In the genomic region with DNA sequence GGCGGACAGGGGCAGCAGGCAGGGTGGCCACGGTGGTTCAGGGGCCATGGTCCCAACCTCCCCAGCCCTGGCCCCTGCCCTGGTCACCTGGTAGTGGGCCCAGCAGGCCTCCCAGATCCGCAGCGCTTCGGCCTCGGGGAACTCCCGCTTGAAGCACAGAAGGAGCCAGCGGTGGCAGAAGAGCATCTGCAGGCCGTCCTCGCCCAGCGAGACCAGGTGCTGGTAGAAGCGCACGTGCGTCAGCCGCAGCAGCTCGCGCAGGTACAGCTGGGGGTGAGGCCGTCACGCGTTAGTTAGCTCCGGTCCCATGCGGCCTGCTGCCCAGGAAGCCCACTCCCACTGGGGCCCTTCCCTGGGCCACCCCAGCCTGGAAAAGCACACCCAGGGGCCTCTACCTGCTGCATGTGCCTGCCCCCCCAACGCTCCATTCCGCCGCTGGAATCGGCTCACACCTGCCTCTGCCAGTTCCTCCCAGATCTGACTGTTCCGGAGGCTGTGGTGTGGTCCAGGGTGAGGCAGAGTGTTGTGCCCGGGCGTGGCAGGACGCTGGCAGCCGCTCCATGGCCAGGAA, we compare ENCODE assay signal across 19 cellular contexts.
DNase-seq lines count a peak whose midpoint lies in the region; ATAC-seq, FAIRE-seq and TF ChIP-seq lines count a peak whose summit lies in the region.
"Had no signal": no experiment of that assay in that cellular context is flagged by ENCODE, and none has a peak within 500 bp of the region (broad histone marks: within the 10 kb centered on the region; RNA-seq: fewer than 3 reads in every experiment).

No MANE protein-coding gene starts in this region.

- DNase-seq in Right ventricle myocardium inferior (ENCODE audit: missing footprints) (peak; percentile 60), heart right ventricle (no peak), activated B cell treated with CpG ODN at 0.5 μM for 24 hours (peak; percentile 12), lower lobe of right lung (peak; percentile 41), upper lobe of left lung (peak; percentile 20 to 83), NCI-H748 (lab: John Stamatoyannopoulos, UW; ENCODE audit: unreplicated experiment) (no peak), H7 (no peak), frontal cortex (ENCODE audit: low spot score in 2 of 2) (no peak)
- DNase-seq: activated CD4-positive, alpha-beta T cell treated with anti-CD3 and anti-CD28 coated beads, Interleukin-2, amount 50 U/mL, for 48 hours; DND-41; immature natural killer cell; mesendoderm; NCI-H1694 treated with DMSO at 0.1 percent for 48 hours; NK-92 treated with Interleukin-12 subunit alpha and Interleukin-12 subunit beta, amount 100 ng/mL, for 24 hours; stimulated activated naive CD8-positive, alpha-beta T cell treated with anti-CD3 and anti-CD28 coated beads, Interleukin-15, Interleukin-2, amounts not matched to agents 100 U/mL and 50 U/mL, for 24 hours; SW 1271 had no signal

- no peak overlapping the region for H3K4me3 Mint-ChIP-seq in activated B cell treated with CpG ODN at 0.5 μM for 24 hours
- H3K4me3 Mint-ChIP-seq: central memory CD8-positive, alpha-beta T cell; immature natural killer cell had no signal

- no peak for TF ChIP-seq CTCF in heart right ventricle (IDR thresholded peaks at IDR 0.05)
- TF ChIP-seq CTCF in activated B cell treated with CpG ODN at 0.5 μM for 24 hours (IDR thresholded peaks at IDR 0.05), result no peak
- no peak for TF ChIP-seq CTCF in lower lobe of right lung (IDR thresholded peaks at IDR 0.05)
- TF ChIP-seq CTCF in upper lobe of left lung (IDR thresholded peaks at IDR 0.05), result no peak

- H3K4me1 ChIP-seq in heart right ventricle (peaks cover 0 to 11% (median 0%) of the 10 kb centered on the region in 9 donors), lower lobe of right lung (peaks cover 13% of the 10 kb centered on the region), upper lobe of left lung (peaks cover 5 to 17% (median 14%) of the 10 kb centered on the region in 4 donors)

- ATAC-seq in Right ventricle myocardium inferior, result no peak
- ATAC-seq in heart right ventricle, result no peak
- no peak for ATAC-seq in activated B cell treated with CpG ODN at 0.5 μM for 24 hours (ENCODE audit: low read depth)
- ATAC-seq in lower lobe of right lung, result no peak
- no peak for ATAC-seq in upper lobe of left lung (ENCODE audit: low FRiP score in 2 of 2)
- ATAC-seq: stimulated activated naive CD8-positive, alpha-beta T cell treated with anti-CD3 and anti-CD28 coated beads, Interleukin-15, Interleukin-2, amounts not matched to agents 100 U/mL and 50 U/mL, for 24 hours had no signal

- no peak overlapping the region for H3K27ac Mint-ChIP-seq in activated B cell treated with CpG ODN at 0.5 μM for 24 hours

- intact Hi-C loops in Right ventricle myocardium inferior (cut with DNase I) (no loop called here), heart right ventricle (cut with DNase I) (no loop called here), activated B cell treated with CpG ODN at 0.5 μM for 24 hours (cut with micrococcal nuclease) (no loop called here), lower lobe of right lung (cut with DNase I) (no loop called here)

- peaks cover 0 to 84% (median 18%) of the 10 kb centered on the region in 9 donors for H3K36me3 ChIP-seq in heart right ventricle
- peaks cover 43% of the 10 kb centered on the region for H3K36me3 ChIP-seq in lower lobe of right lung
- H3K36me3 ChIP-seq in upper lobe of left lung, result peaks cover 3 to 69% (median 45%) of the 10 kb centered on the region in 4 donors
- H3K36me3 ChIP-seq in H7 (replicated peaks; ENCODE audit: control insufficient read depth, insufficient read depth, low read length), result peaks cover 25% of the 10 kb centered on the region

- no peaks in the 10 kb centered on the region for H3K9me3 ChIP-seq in heart right ventricle
- H3K9me3 ChIP-seq in lower lobe of right lung, result no peaks in the 10 kb centered on the region
- no peaks in the 10 kb centered on the region for H3K9me3 ChIP-seq in upper lobe of left lung

- H3K27me3 ChIP-seq in heart right ventricle, result no peaks in the 10 kb centered on the region
- H3K27me3 ChIP-seq in lower lobe of right lung (ENCODE audit: low read depth), result no peaks in the 10 kb centered on the region
- H3K27me3 ChIP-seq in upper lobe of left lung, result no peaks in the 10 kb centered on the region
- no peaks in the 10 kb centered on the region for H3K27me3 ChIP-seq in H7 (ENCODE audit: control insufficient read depth, insufficient read depth, low read length)

- no peaks in the 10 kb centered on the region for H3K27me3 Mint-ChIP-seq in activated B cell treated with CpG ODN at 0.5 μM for 24 hours
- H3K27me3 Mint-ChIP-seq: central memory CD8-positive, alpha-beta T cell had no signal

- CTCF ChIA-PET in activated B cell treated with CpG ODN at 0.5 μM for 24 hours (lab: Charles Lee), result interaction anchor here (1.0 kb wide), 1 partner anchor 30 kb away, joined by 3 read pairs; no protein-coding TSS in a partner anchor

- peaks cover 4% of the 10 kb centered on the region for H3K36me3 Mint-ChIP-seq in activated B cell treated with CpG ODN at 0.5 μM for 24 hours (ENCODE audit: low read depth)
- H3K36me3 Mint-ChIP-seq: immature natural killer cell had no signal

- TF ChIP-seq POLR2A in upper lobe of left lung (IDR thresholded peaks at IDR 0.05), result no peak

- 98 to 99% methylated on average over 29 to 31 of the region's 31 CpGs for WGBS in heart right ventricle, 2 donors
- 96 to 100% methylated on average over 4 to 31 of the region's 31 CpGs for WGBS in upper lobe of left lung, 2 donors

- TF ChIP-seq EP300 in upper lobe of left lung (IDR thresholded peaks at IDR 0.05), result no peak

- H3K4me3 ChIP-seq in heart right ventricle (no peak overlapping the region), lower lobe of right lung (no peak overlapping the region), upper lobe of left lung (no peak overlapping the region), H7 (ENCODE audit: insufficient read depth, low read depth, low read length) (no peak overlapping the region)

- POLR2A ChIA-PET in activated B cell treated with CpG ODN at 0.5 μM for 24 hours (lab: Charles Lee), result interaction anchor here (1.1 to 1.5 kb wide), 2 partner anchors 14 to 106 kb away, joined by 3 to 6 read pairs; a partner anchor contains a TSS

- H3K9me3 Mint-ChIP-seq in activated B cell treated with CpG ODN at 0.5 μM for 24 hours, result no peaks in the 10 kb centered on the region
- H3K9me3 Mint-ChIP-seq: central memory CD8-positive, alpha-beta T cell; immature natural killer cell had no signal

- H3K27ac ChIP-seq in heart right ventricle, result no peak overlapping the region
- no peak overlapping the region for H3K27ac ChIP-seq in lower lobe of right lung
- no peak overlapping the region for H3K27ac ChIP-seq in upper lobe of left lung

- FAIRE-seq in frontal cortex (lab: Jason Lieb, UNC), result no peak
- FAIRE-seq: GM19239, RCC 7860 had no signal

- H3K4me1 Mint-ChIP-seq in activated B cell treated with CpG ODN at 0.5 μM for 24 hours, result peaks cover 40% of the 10 kb centered on the region

Comparison
In these comparisons a context has a peak if more than half of its experiments do, and no peak if none do; other contexts are left out.
1. DNase-seq: peak in Right ventricle myocardium inferior (single experiment), activated B cell treated with CpG ODN at 0.5 μM for 24 hours (single experiment), lower lobe of right lung (single experiment) and upper lobe of left lung (2 of 2); none in heart right ventricle (0 of 2), NCI-H748 (single experiment), H7 (single experiment) and frontal cortex (0 of 2).